Comparison of ENCODE assay signal across 1 cellular context in genomic region chr3:129025691-129026435, GRCh38.
TF ChIP-seq lines count a peak whose summit lies in the region.

No MANE protein-coding gene starts in this region.

TF ChIP-seq in HepG2, 621 proteins besides CTCF, POLR2A, EP300 and RAD21:
- TF ChIP-seq ZNF770 (CRISPR knock-in tag; IDR thresholded peaks at IDR 0.05) (no peak), ZNF615 (CRISPR knock-in tag; IDR thresholded peaks at IDR 0.05; ENCODE audit: borderline replicate concordance) (no peak), RXRB (CRISPR knock-in tag; IDR thresholded peaks at IDR 0.05; ENCODE audit: borderline replicate concordance) (peak; percentile 17; the same call in 1 of the 2 replicates), ZNF280D (CRISPR knock-in tag; IDR thresholded peaks at IDR 0.05) (no peak), ZNF3 (CRISPR knock-in tag; IDR thresholded peaks at IDR 0.05) (no peak), ZMYM4 (CRISPR knock-in tag; IDR thresholded peaks at IDR 0.05) (no peak), ZNF687 (CRISPR knock-in tag; IDR thresholded peaks at IDR 0.05) (peak; percentile 58), AHR (CRISPR knock-in tag; IDR thresholded peaks at IDR 0.05) (no peak)
